Comparison of ENCODE assay signal across 8 cellular contexts in the genomic region with DNA sequence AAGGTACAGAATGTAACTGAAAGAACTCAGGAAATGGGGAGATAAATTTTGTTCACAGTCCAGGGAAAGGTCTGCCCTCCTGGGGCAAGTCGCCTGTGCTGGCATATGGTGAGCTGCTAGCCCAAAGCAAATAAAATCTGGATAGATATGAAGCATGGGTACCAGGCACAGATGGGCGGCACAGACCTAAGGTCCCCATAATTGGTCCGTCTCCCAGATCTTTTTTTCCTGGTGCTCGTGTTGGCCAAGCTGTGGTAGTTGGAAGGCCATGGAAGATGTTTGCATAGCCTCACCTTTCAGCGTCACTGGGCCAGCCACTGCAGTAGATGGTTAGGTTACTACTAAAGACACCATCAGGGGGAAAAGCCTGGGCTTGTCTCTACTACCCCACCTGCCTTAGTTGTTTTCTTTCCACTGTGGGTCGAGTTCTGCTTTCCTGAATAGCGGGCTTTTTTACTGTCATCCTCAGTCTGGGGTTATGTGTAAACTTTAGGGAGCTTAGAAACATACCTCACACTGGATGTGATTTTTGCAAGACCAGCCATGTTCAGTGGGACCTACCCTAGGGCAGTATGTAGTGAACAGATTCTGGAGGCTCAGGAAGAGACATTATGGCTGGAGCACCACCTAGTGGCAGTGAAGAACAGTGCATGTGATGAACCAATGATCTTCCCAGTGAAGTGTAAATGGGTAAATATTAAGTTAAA. TPM values are rescaled to one million over a fixed set of nuclear protein-coding genes. Genes with fewer than 3 reads are reported as not detected.
A peak's percentile ranks its signal among the peaks of the same experiment; 100 is the strongest.
DNase-seq lines count a peak whose midpoint lies in the region; ATAC-seq and TF ChIP-seq lines count a peak whose summit lies in the region.

No MANE protein-coding gene starts in this region.

- no peak for TF ChIP-seq POLR2A in stomach (IDR thresholded peaks at IDR 0.05)

- H3K4me1 ChIP-seq in effector memory CD4-positive, alpha-beta T cell (ENCODE audit: control insufficient read depth, insufficient read depth, low read length, poor library complexity, severe bottlenecking): peaks cover 12% of the 10 kb centered on the region
- peaks cover 13 to 53% (median 37%) of the 10 kb centered on the region in 4 donors for H3K4me1 ChIP-seq in stomach

- no peaks in the 10 kb centered on the region for H3K9me3 ChIP-seq in effector memory CD4-positive, alpha-beta T cell (ENCODE audit: control insufficient read depth, low read length)
- no peaks in the 10 kb centered on the region for H3K9me3 ChIP-seq in stomach

- no peak for TF ChIP-seq EP300 in stomach (IDR thresholded peaks at IDR 0.05)

- ATAC-seq in GM19043 (IDR thresholded peaks at IDR 0.05; ENCODE audit: low read depth, unreplicated experiment): peak; percentile 50
- ATAC-seq in HG03457 (IDR thresholded peaks at IDR 0.05; ENCODE audit: unreplicated experiment): peak; percentile 70
- peak; percentile 78 for ATAC-seq in activated CD8-positive, alpha-beta T cell treated with anti-CD3 and anti-CD28 coated beads for 36 hours

- POLR2A ChIA-PET in activated CD8-positive, alpha-beta T cell treated with anti-CD3 and anti-CD28 coated beads for 36 hours (lab: Charles Lee): interaction anchor here (1.3 kb wide), 1 partner anchor 23 kb away, joined by 5 read pairs; no protein-coding TSS in a partner anchor

- H3K9me3 Mint-ChIP-seq in CD14-positive monocyte (peaks cover 0 to 5% (median 0%) of the 10 kb centered on the region in 7 donors), mesothelial cell of epicardium (no peaks in the 10 kb centered on the region)
- H3K9me3 Mint-ChIP-seq in activated CD8-positive, alpha-beta T cell treated with anti-CD3 and anti-CD28 coated beads for 36 hours: no peaks in the 10 kb centered on the region

- WGBS in stomach, 5 donors: 25 to 60% (median 30%) methylated on average over 7 of the region's 7 CpGs

- H3K36me3 Mint-ChIP-seq in CD14-positive monocyte (no peaks in the 10 kb centered on the region), mesothelial cell of epicardium (no peaks in the 10 kb centered on the region)
- no peaks in the 10 kb centered on the region for H3K36me3 Mint-ChIP-seq in activated CD8-positive, alpha-beta T cell treated with anti-CD3 and anti-CD28 coated beads for 36 hours (ENCODE audit: low read depth)

- H3K4me3 Mint-ChIP-seq in CD14-positive monocyte: no peak overlapping the region
- no peak overlapping the region for H3K4me3 Mint-ChIP-seq in activated CD8-positive, alpha-beta T cell treated with anti-CD3 and anti-CD28 coated beads for 36 hours
- no peak overlapping the region for H3K4me3 Mint-ChIP-seq in mesothelial cell of epicardium

- H3K27ac ChIP-seq in effector memory CD4-positive, alpha-beta T cell (ENCODE audit: insufficient read depth, low read length, poor library complexity, severe bottlenecking): no peak overlapping the region
- H3K27ac ChIP-seq in stomach: peak overlapping the region; percentile 73 to 93 (median 85)

- peak; percentile 93 for TF ChIP-seq CTCF in CD14-positive monocyte (IDR thresholded peaks at IDR 0.05)
- TF ChIP-seq CTCF in activated CD8-positive, alpha-beta T cell treated with anti-CD3 and anti-CD28 coated beads for 36 hours (IDR thresholded peaks at IDR 0.05): peak; percentile 93
- TF ChIP-seq CTCF in mesothelial cell of epicardium (IDR thresholded peaks at IDR 0.05; ENCODE audit: unreplicated experiment): peak; percentile 96
- TF ChIP-seq CTCF in stomach (IDR thresholded peaks at IDR 0.05): peak in 6 of 7 experiments; percentile 85 to 95 (median 91)

- DNase-seq in CD14-positive monocyte (ENCODE audit: low spot score) (no peak), NCI-H82 treated with DMSO at 0.1 percent for 48 hours (lab: John Stamatoyannopoulos, UW; ENCODE audit: unreplicated experiment) (peak; percentile 12), mesothelial cell of epicardium (ENCODE audit: low spot score in 2 of 2, unreplicated experiment in 2 of 2) (peak in 1 of 2 experiments; percentile 73), stomach (peak; percentile 87)
- DNase-seq in activated CD8-positive, alpha-beta T cell treated with anti-CD3 and anti-CD28 coated beads for 36 hours: peak; percentile 77
- peak; percentile 34 to 53 (median 39) for DNase-seq in effector memory CD4-positive, alpha-beta T cell

- peaks cover 39% of the 10 kb centered on the region for H3K4me1 Mint-ChIP-seq in CD14-positive monocyte
- H3K4me1 Mint-ChIP-seq in activated CD8-positive, alpha-beta T cell treated with anti-CD3 and anti-CD28 coated beads for 36 hours (ENCODE audit: low read depth): peaks cover 17% of the 10 kb centered on the region
- peaks cover 9% of the 10 kb centered on the region for H3K4me1 Mint-ChIP-seq in mesothelial cell of epicardium

- CTCF ChIA-PET in activated CD8-positive, alpha-beta T cell treated with anti-CD3 and anti-CD28 coated beads for 36 hours (lab: Charles Lee): interaction anchor here (0.6 to 25.0 kb wide), 31 partner anchors 9 to 499 kb away, joined by 3 to 628 read pairs (median 4); a partner anchor contains a TSS

- H3K27me3 Mint-ChIP-seq in CD14-positive monocyte (ENCODE audit: low read depth in 3 of 3): peaks cover 0 to 2% (median 1%) of the 10 kb centered on the region in 3 donors
- no peaks in the 10 kb centered on the region for H3K27me3 Mint-ChIP-seq in activated CD8-positive, alpha-beta T cell treated with anti-CD3 and anti-CD28 coated beads for 36 hours
- peaks cover 2% of the 10 kb centered on the region for H3K27me3 Mint-ChIP-seq in mesothelial cell of epicardium (ENCODE audit: low read depth)

- H3K27ac Mint-ChIP-seq in CD14-positive monocyte (peak overlapping the region in 1 of 7 donors; percentile 40), mesothelial cell of epicardium (no peak overlapping the region)
- no peak overlapping the region for H3K27ac Mint-ChIP-seq in activated CD8-positive, alpha-beta T cell treated with anti-CD3 and anti-CD28 coated beads for 36 hours

- H3K36me3 ChIP-seq in effector memory CD4-positive, alpha-beta T cell (ENCODE audit: control insufficient read depth, insufficient read depth, low read length): no peaks in the 10 kb centered on the region
- H3K36me3 ChIP-seq in stomach: no peaks in the 10 kb centered on the region

- intact Hi-C loops in CD14-positive monocyte (cut with micrococcal nuclease) (loop anchor here (2.0 to 5.0 kb wide), 4 partner anchors 66 to 289 kb away; a partner anchor contains a TSS), stomach (cut with DNase I; ENCODE audit: low total_unique reads) (loop anchor here (10.0 kb wide), 2 partner anchors 62 to 202 kb away; a partner anchor contains a TSS)
- intact Hi-C loops in activated CD8-positive, alpha-beta T cell treated with anti-CD3 and anti-CD28 coated beads for 36 hours (cut with micrococcal nuclease): loop anchor here (1.0 kb wide), 1 partner anchor 65 kb away; no protein-coding TSS in a partner anchor

- no peak overlapping the region for H3K4me3 ChIP-seq in effector memory CD4-positive, alpha-beta T cell (ENCODE audit: insufficient read depth, low read depth, low read length, poor library complexity, severe bottlenecking)
- no peak overlapping the region for H3K4me3 ChIP-seq in stomach

- H3K27me3 ChIP-seq in effector memory CD4-positive, alpha-beta T cell (replicated peaks; ENCODE audit: control insufficient read depth, insufficient read depth, low read length, poor library complexity, severe bottlenecking): no peaks in the 10 kb centered on the region
- no peaks in the 10 kb centered on the region for H3K27me3 ChIP-seq in stomach

RNA-seq across cellular contexts. Expression of a gene that starts 24.2 kb away (rescaled TPM):
- 100 to 1,000 TPM; 555 to 603 TPM for polyA plus RNA-seq in CD14-positive monocyte
- total RNA-seq in activated CD8-positive, alpha-beta T cell treated with anti-CD3 and anti-CD28 coated beads for 36 hours: 10 to 100 TPM; 28.4 to 32.6 TPM
- 14.8 to 19.8 TPM (median 17.9 TPM) in 3 replicates for total RNA-seq in mesothelial cell of epicardium
- total RNA-seq in stomach: 10 to 100 TPM; 11.3 to 30.4 (median 14.0) TPM
- 100 to 1,000 TPM in 1 of 3 donors, 10 to 100 TPM in 2; 51.0 to 211 (median 65.7) TPM for polyA plus RNA-seq in stomach
